18 cellular contexts compared by ENCODE assay signal in genomic region chr12:44247588-44247987, GRCh38.
DNase-seq lines count a peak whose midpoint lies in the region; ATAC-seq, FAIRE-seq and TF ChIP-seq lines count a peak whose summit lies in the region.
"Had no signal": no experiment of that assay in that cellular context is flagged by ENCODE, and none has a peak within 500 bp of the region (broad histone marks: within the 10 kb centered on the region; RNA-seq: fewer than 3 reads in every experiment).

No MANE protein-coding gene starts in this region.

- 0 out of 3 replicates have a peak, but pooled peaks have one; percentile 35 for ATAC-seq in GM12878
- ATAC-seq in heart left ventricle = no peak
- ATAC-seq: activated CD4-positive, CD25-positive, alpha-beta regulatory T cell treated with anti-CD3 and anti-CD28 coated beads, Interleukin-2, amount 50 U/mL, for 24 hours; K562; right cardiac atrium had no signal

- H3K23ac ChIP-seq in neuronal stem cell (ENCODE audit: low read depth, low read length, poor library complexity) = peak overlapping the region; percentile 23

- H2BK15ac ChIP-seq in neuronal stem cell (ENCODE audit: low read length) = no peak overlapping the region

- H2BK120ac ChIP-seq in neuronal stem cell (ENCODE audit: low read depth, low read length) = no peak overlapping the region

- H3K4me2 ChIP-seq in GM12878 (ENCODE audit: control insufficient read depth, insufficient read depth) = no peak overlapping the region
- no peak overlapping the region for H3K4me2 ChIP-seq in neuronal stem cell (ENCODE audit: insufficient read depth, low read length, poor library complexity, severe bottlenecking)

- H2BK12ac ChIP-seq in neuronal stem cell (ENCODE audit: low read length) = no peak overlapping the region

- no peaks in the 10 kb centered on the region for H3K79me2 ChIP-seq in GM12878 (ENCODE audit: control insufficient read depth, insufficient read depth, low read length)

- TF ChIP-seq CTCF in LNCaP clone FGC (IDR thresholded peaks at IDR 0.05; ENCODE audit: control insufficient read depth, extremely low read depth, insufficient read depth) = 0 out of 2 replicates have a peak, but pooled peaks have one; percentile 29
- peak; percentile 1 to 23 (median 17); a peak in 1 of 6 replicates for TF ChIP-seq CTCF in GM12878 (IDR thresholded peaks at IDR 0.05 in 2 of 3, conservative IDR thresholded peaks at IDR 0.05 in 1 of 3; ENCODE audit: control insufficient read depth in 2 of 3, extremely low read depth in 1 of 3, insufficient read depth in 1 of 3, low read depth in 3 of 3, low read length in 3 of 3)
- no peak for TF ChIP-seq CTCF in heart left ventricle (IDR thresholded peaks at IDR 0.05)

- TF ChIP-seq POLR2A in GM12878 (IDR thresholded peaks at IDR 0.05; ENCODE audit: low read depth, low read length) (no peak), heart left ventricle (IDR thresholded peaks at IDR 0.05) (no peak)

- TF ChIP-seq RAD21 in GM12878 (IDR thresholded peaks at IDR 0.05; ENCODE audit: insufficient read depth, low read depth, low read length) = no peak

- H3K14ac ChIP-seq in neuronal stem cell (ENCODE audit: low read length) = peak overlapping the region; percentile 65

- H3K4me3 ChIP-seq in LNCaP clone FGC (ENCODE audit: low read depth, low read length) (no peak overlapping the region), GM12878 (no peak overlapping the region), neuronal stem cell (ENCODE audit: low read length in 2 of 2) (no peak overlapping the region), heart left ventricle (no peak overlapping the region)
- H3K4me3 ChIP-seq: K562, Peyer's patch had no signal

- peak overlapping the region; percentile 88 for H3K18ac ChIP-seq in neuronal stem cell (ENCODE audit: low read length)

- H3K4me1 ChIP-seq in GM12878 (ENCODE audit: control insufficient read depth, insufficient read depth, low read length) = no peaks in the 10 kb centered on the region
- H3K4me1 ChIP-seq in neuronal stem cell (ENCODE audit: control insufficient read depth in 2 of 2, insufficient read depth in 1 of 2, low read depth in 1 of 2, low read length in 2 of 2) = peaks cover 0 to 3% of the 10 kb centered on the region in 2 donors
- H3K4me1 ChIP-seq in heart left ventricle = no peaks in the 10 kb centered on the region
- H3K4me1 ChIP-seq: Peyer's patch had no signal

- 59% methylated on average over 4 of the region's 4 CpGs for WGBS in GM12878 (ENCODE audit: insufficient coverage, insufficient replicate concordance, low lambda C conversion rate, missing lambda C conversion rate)
- WGBS in neuronal stem cell (ENCODE audit: extremely low coverage in 2 of 2, insufficient read length in 2 of 2, insufficient replicate concordance in 1 of 2), 2 donors = no CpG with 5 or more reads among the region's 4 CpGs
- WGBS in heart left ventricle, 4 donors = 72 to 77% (median 75%) methylated on average over 4 of the region's 4 CpGs

- CTCF ChIA-PET in GM12878 (lab: Yijun Ruan, JAX) = no interaction called here

- H3K9ac ChIP-seq in GM12878 (ENCODE audit: control insufficient read depth, insufficient read depth, low read length) = no peak overlapping the region
- no peak overlapping the region for H3K9ac ChIP-seq in neuronal stem cell (ENCODE audit: low read depth, low read length, poor library complexity)

- BruUV-seq in GM12878 (replicated peaks; lab: Mats Ljungman, UMichigan) = no TSS peak

- peak overlapping the region; percentile 56 for H4K8ac ChIP-seq in neuronal stem cell (ENCODE audit: low read depth, low read length)

- no peak overlapping the region for H2AFZ ChIP-seq in GM12878 (ENCODE audit: control insufficient read depth, low read depth, low read length)
- no peak overlapping the region for H2AFZ ChIP-seq in neuronal stem cell (ENCODE audit: low read length)

- no peaks in the 10 kb centered on the region for H3K9me3 ChIP-seq in GM12878 (replicated peaks; ENCODE audit: control insufficient read depth, insufficient read depth, low read length)
- peaks cover 0 to 2% of the 10 kb centered on the region in 2 donors for H3K9me3 ChIP-seq in neuronal stem cell (replicated peaks in 1 of 2; ENCODE audit: control insufficient read depth in 2 of 2, insufficient read depth in 1 of 2, low read depth in 1 of 2, low read length in 2 of 2)
- peaks cover 0 to 18% (median 0%) of the 10 kb centered on the region in 12 donors for H3K9me3 ChIP-seq in heart left ventricle
- H3K9me3 ChIP-seq: Peyer's patch had no signal

- H2BK5ac ChIP-seq in neuronal stem cell (ENCODE audit: low read length) = no peak overlapping the region

- H3K79me1 ChIP-seq in neuronal stem cell (ENCODE audit: low read depth, low read length) = no peaks in the 10 kb centered on the region

- H3K27me3 ChIP-seq in GM12878 (replicated peaks in 1 of 2; ENCODE audit: control insufficient read depth in 2 of 2, insufficient read depth in 2 of 2, low read length in 1 of 2) = no peaks in the 10 kb centered on the region
- H3K27me3 ChIP-seq in neuronal stem cell (ENCODE audit: control insufficient read depth in 3 of 3, insufficient read depth in 3 of 3, low read depth in 1 of 3, low read length in 3 of 3) = no peaks in the 10 kb centered on the region
- H3K27me3 ChIP-seq in heart left ventricle = no peaks in the 10 kb centered on the region
- H3K27me3 ChIP-seq: Peyer's patch had no signal

- H3K4ac ChIP-seq in neuronal stem cell (ENCODE audit: low read length) = no peak overlapping the region

- RAD21 ChIA-PET in GM12878 (lab: Charles Lee; ENCODE audit: unreplicated experiment) = no interaction called here

- DNase-seq in DMS 273 (lab: John Stamatoyannopoulos, UW; ENCODE audit: unreplicated experiment) (peak; percentile 16), DMS 273 treated with DMSO at 0.1 percent for 48 hours (lab: John Stamatoyannopoulos, UW) (no peak), LNCaP clone FGC (ENCODE audit: low read depth) (no peak), GM12878 (ENCODE audit: low read depth, low spot score) (no peak), neuronal stem cell (ENCODE audit: low spot score) (no peak), HT-29 (ENCODE audit: low spot score) (no peak), heart left ventricle (no peak), NCI-H526 treated with DMSO at 0.1 percent for 48 hours (lab: John Stamatoyannopoulos, UW) (no peak)
- DNase-seq: 8988T; aorta; NCI-H1417 treated with DMSO at 0.1 percent for 48 hours; NCI-H226; Peyer's patch; right cardiac atrium; stimulated activated CD4-positive, alpha-beta T cell treated with anti-CD3 and anti-CD28 coated beads, Interleukin-1b, Interleukin-23, amount 100 ng/mL, for 48 hours had no signal

- H4K91ac ChIP-seq in neuronal stem cell (ENCODE audit: low read depth, low read length, poor library complexity) = no peak overlapping the region

- POLR2A ChIA-PET in GM12878 (lab: Charles Lee) = no interaction called here

- intact Hi-C loops in GM12878 (cut with micrococcal nuclease; ENCODE audit: unreplicated experiment) (no loop called here), heart left ventricle (cut with DNase I) (no loop called here)

- SMC1A ChIA-PET in GM12878 (lab: Charles Lee; ENCODE audit: uncharacterized antibody, unreplicated experiment) = no interaction called here

- H3K27ac ChIP-seq in GM12878 (ENCODE audit: control insufficient read depth, insufficient read depth) (no peak overlapping the region), neuronal stem cell (replicated peaks; ENCODE audit: low read length) (no peak overlapping the region), heart left ventricle (no peak overlapping the region)
- H3K27ac ChIP-seq: Peyer's patch had no signal

- in situ Hi-C loops in GM12878 (cut with MboI) = no loop called here

- no peak overlapping the region for H2AK5ac ChIP-seq in neuronal stem cell (ENCODE audit: low read depth, low read length)

- no peak for TF ChIP-seq EP300 in GM12878 (IDR thresholded peaks at IDR 0.05; ENCODE audit: borderline replicate concordance in 1 of 2, control insufficient read depth in 1 of 2, low read depth in 2 of 2, low read length in 2 of 2)

- no peaks in the 10 kb centered on the region for H4K20me1 ChIP-seq in GM12878 (ENCODE audit: control insufficient read depth, insufficient read depth)

- no peak for FAIRE-seq in GM12878 (lab: Jason Lieb, UNC)
- FAIRE-seq: frontal cortex, K562 had no signal

- H3K36me3 ChIP-seq in GM12878 (ENCODE audit: control insufficient read depth in 2 of 2, insufficient read depth in 2 of 2, low read length in 1 of 2) (no peaks in the 10 kb centered on the region), neuronal stem cell (replicated peaks in 1 of 2; ENCODE audit: control insufficient read depth in 2 of 2, insufficient read depth in 2 of 2, low read length in 2 of 2) (no peaks in the 10 kb centered on the region), heart left ventricle (no peaks in the 10 kb centered on the region)
- H3K36me3 ChIP-seq: Peyer's patch had no signal

TF ChIP-seq in GM12878, 131 proteins besides CTCF, POLR2A, EP300 and RAD21:
- no peak for TF ChIP-seq CBX5 (IDR thresholded peaks at IDR 0.05; ENCODE audit: low read depth)
- TF ChIP-seq E4F1 (IDR thresholded peaks at IDR 0.05; ENCODE audit: borderline replicate concordance, partially characterized antibody) = no peak
- TF ChIP-seq ASH2L (IDR thresholded peaks at IDR 0.05; ENCODE audit: borderline replicate concordance, low read depth) = no peak
- TF ChIP-seq RCOR1 (conservative IDR thresholded peaks at IDR 0.05; ENCODE audit: low read depth, low read length) = no peak
- no peak for TF ChIP-seq BCL11A (IDR thresholded peaks at IDR 0.05; ENCODE audit: low read depth, low read length)
- no peak for TF ChIP-seq FOXM1 (IDR thresholded peaks at IDR 0.05; ENCODE audit: low read depth, low read length)
- no peak for TF ChIP-seq SIX5 (IDR thresholded peaks at IDR 0.05; ENCODE audit: low read depth, low read length, severe bottlenecking)
- no peak for TF ChIP-seq SMC3 (IDR thresholded peaks at IDR 0.05; ENCODE audit: borderline replicate concordance, low read length)
- TF ChIP-seq POU2F2 (IDR thresholded peaks at IDR 0.05; ENCODE audit: borderline replicate concordance, low read depth, low read length) = no peak

Comparison
In these comparisons a context has a peak if more than half of its experiments do, and no peak if none do; other contexts are left out.
1. CTCF ChIP-seq: peak in LNCaP clone FGC (single experiment) and GM12878 (3 of 3); none in heart left ventricle (0 of 12).